In genomic region chr17:81115219-81115618, GRCh38 we compare ENCODE assay signal across 22 cellular contexts. TPM values are rescaled to one million over a fixed set of nuclear protein-coding genes. Genes with fewer than 3 reads are reported as not detected.
DNase-seq lines count a peak whose midpoint lies in the region; ATAC-seq, FAIRE-seq and TF ChIP-seq lines count a peak whose summit lies in the region.
"Had no signal": no experiment of that assay in that cellular context is flagged by ENCODE, and none has a peak within 500 bp of the region (broad histone marks: within the 10 kb centered on the region; RNA-seq: fewer than 3 reads in every experiment).

No MANE protein-coding gene starts in this region.

- FAIRE-seq in HepG2 (lab: Jason Lieb, UNC) (no peak), GM12891 (lab: Jason Lieb, UNC) (no peak)
- FAIRE-seq: H54 had no signal

- H3K79me1 ChIP-seq in neuronal stem cell (ENCODE audit: low read depth, low read length), result no peaks in the 10 kb centered on the region

- H4K91ac ChIP-seq in neuronal stem cell (ENCODE audit: low read depth, low read length, poor library complexity), result no peak overlapping the region

- H3K4me1 ChIP-seq in HepG2 (ENCODE audit: insufficient read depth, low read length), result peaks cover 7% of the 10 kb centered on the region; the same call in 1 of the 2 replicates
- peaks cover 0 to 23% (median 8%) of the 10 kb centered on the region in 4 donors for H3K4me1 ChIP-seq in right lobe of liver
- H3K4me1 ChIP-seq in neuronal stem cell (ENCODE audit: control insufficient read depth in 2 of 2, insufficient read depth in 1 of 2, low read depth in 1 of 2, low read length in 2 of 2), result peaks cover 0 to 5% of the 10 kb centered on the region in 2 donors

- H3K36me3 ChIP-seq in HepG2 (replicated peaks in 1 of 2; ENCODE audit: control insufficient read depth in 1 of 2, insufficient read depth in 2 of 2, low read length in 2 of 2), result peaks cover 0 to 2% of the 10 kb centered on the region in 2 experiments; a peak in 1 of 5 replicates
- H3K36me3 ChIP-seq in right lobe of liver, result peaks cover 0 to 14% (median 5%) of the 10 kb centered on the region in 4 donors
- peaks cover 0 to 16% of the 10 kb centered on the region in 2 donors for H3K36me3 ChIP-seq in neuronal stem cell (replicated peaks in 1 of 2; ENCODE audit: control insufficient read depth in 2 of 2, insufficient read depth in 2 of 2, low read length in 2 of 2)

- no peak overlapping the region for H2BK12ac ChIP-seq in neuronal stem cell (ENCODE audit: low read length)

- H3K18ac ChIP-seq in neuronal stem cell (ENCODE audit: low read length), result peak overlapping the region; percentile 76

- H4K20me1 ChIP-seq in HepG2 (ENCODE audit: insufficient read depth, low read length), result peaks cover 2% of the 10 kb centered on the region; the same call in 1 of the 2 replicates

- in situ Hi-C loops in HepG2 (cut with HindIII; ENCODE audit: extremely low pct_ligation_motif_present, low pct_unique_long_range_greater_than_20kb), result no loop called here

- TF ChIP-seq EP300 in HepG2 (IDR thresholded peaks at IDR 0.05; ENCODE audit: low read depth in 2 of 2, low read length in 2 of 2) (no peak), HepG2 (CRISPR knock-in tag; IDR thresholded peaks at IDR 0.05; ENCODE audit: borderline replicate concordance) (no peak)

- TF ChIP-seq CTCF in HepG2 (CRISPR knock-in tag; IDR thresholded peaks at IDR 0.05) (no peak), right lobe of liver (IDR thresholded peaks at IDR 0.05) (no peak)

- no peak overlapping the region for H3K4ac ChIP-seq in neuronal stem cell (ENCODE audit: low read length)

- H3K27me3 ChIP-seq in HepG2 (ENCODE audit: control insufficient read depth in 1 of 2, insufficient read depth in 2 of 2, low read length in 2 of 2) (no peaks in the 10 kb centered on the region), right lobe of liver (no peaks in the 10 kb centered on the region), neuronal stem cell (ENCODE audit: control insufficient read depth in 3 of 3, insufficient read depth in 3 of 3, low read depth in 1 of 3, low read length in 3 of 3) (peaks cover 0 to 2% (median 0%) of the 10 kb centered on the region in 3 experiments)

- H2BK5ac ChIP-seq in neuronal stem cell (ENCODE audit: low read length), result no peak overlapping the region

- ATAC-seq in HepG2, result no peak
- ATAC-seq in right lobe of liver, result no peak
- ATAC-seq in GM18511 (IDR thresholded peaks at IDR 0.05; ENCODE audit: unreplicated experiment), result no peak
- ATAC-seq: CD8-positive, alpha-beta T cell had no signal

- H3K9ac ChIP-seq in HepG2 (ENCODE audit: insufficient read depth, low read depth, low read length) (no peak overlapping the region), neuronal stem cell (ENCODE audit: low read depth, low read length, poor library complexity) (no peak overlapping the region)

- peak overlapping the region; percentile 37 for H2AK5ac ChIP-seq in neuronal stem cell (ENCODE audit: low read depth, low read length)

- no peak overlapping the region for H2AFZ ChIP-seq in HepG2 (ENCODE audit: low read length)
- H2AFZ ChIP-seq in neuronal stem cell (ENCODE audit: low read length), result no peak overlapping the region

- peak overlapping the region; percentile 89 for H3K23ac ChIP-seq in neuronal stem cell (ENCODE audit: low read depth, low read length, poor library complexity)

- H3K4me2 ChIP-seq in HepG2 (ENCODE audit: low read depth, low read length), result no peak overlapping the region
- H3K4me2 ChIP-seq in neuronal stem cell (ENCODE audit: insufficient read depth, low read length, poor library complexity, severe bottlenecking), result no peak overlapping the region

- H3K79me2 ChIP-seq in HepG2 (ENCODE audit: insufficient read depth, low read length), result no peaks in the 10 kb centered on the region

- 91% methylated on average over 5 of the region's 11 CpGs for WGBS in HepG2 (ENCODE audit: low lambda C conversion rate)
- 80% methylated on average over 1 of the region's 11 CpGs for WGBS in right lobe of liver (ENCODE audit: insufficient coverage, low coverage, low lambda C conversion rate, missing lambda C conversion rate)
- WGBS in neuronal stem cell (ENCODE audit: extremely low coverage in 2 of 2, insufficient read length in 2 of 2, insufficient replicate concordance in 1 of 2), 2 donors, result no CpG with 5 or more reads among the region's 11 CpGs

- no peak overlapping the region for H4K8ac ChIP-seq in neuronal stem cell (ENCODE audit: low read depth, low read length)

- BruUV-seq in HepG2 (replicated peaks; lab: Mats Ljungman, UMichigan), result no TSS peak

- H3K27ac ChIP-seq in HepG2 (ENCODE audit: extremely low read length, insufficient read depth, low read length) (no peak overlapping the region), right lobe of liver (no peak overlapping the region), cingulate gyrus (ENCODE audit: low read depth, low read length) (peak overlapping the region; percentile 39), neuronal stem cell (replicated peaks; ENCODE audit: low read length) (no peak overlapping the region)
- H3K27ac ChIP-seq: 22Rv1 had no signal

- H3K4me3 ChIP-seq in HepG2 (replicated peaks in 1 of 3; ENCODE audit: insufficient read depth in 1 of 3, low read depth in 2 of 3, low read length in 3 of 3) (no peak overlapping the region), right lobe of liver (no peak overlapping the region), neuronal stem cell (ENCODE audit: low read length in 2 of 2) (no peak overlapping the region)

- TF ChIP-seq POLR2A in HepG2 (IDR thresholded peaks at IDR 0.05; ENCODE audit: insufficient read depth in 1 of 2, low read depth in 2 of 2, low read length in 2 of 2) (no peak), right lobe of liver (IDR thresholded peaks at IDR 0.05) (no peak), GM12891 (IDR thresholded peaks at IDR 0.05; ENCODE audit: low read depth, low read length) (no peak)

- no peak overlapping the region for H3K14ac ChIP-seq in neuronal stem cell (ENCODE audit: low read length)

- POLR2A ChIA-PET in HepG2 (lab: Yijun Ruan, JAX), result interaction anchor here (1.1 kb wide), 1 partner anchor 79 kb away, joined by 6 read pairs; no protein-coding TSS in a partner anchor

- TF ChIP-seq RAD21 in HepG2 (CRISPR knock-in tag; IDR thresholded peaks at IDR 0.05), result no peak

- H3K9me3 ChIP-seq in HepG2 (ENCODE audit: low read length), result no peaks in the 10 kb centered on the region
- no peaks in the 10 kb centered on the region for H3K9me3 ChIP-seq in right lobe of liver
- H3K9me3 ChIP-seq in neuronal stem cell (replicated peaks in 1 of 2; ENCODE audit: control insufficient read depth in 2 of 2, insufficient read depth in 1 of 2, low read depth in 1 of 2, low read length in 2 of 2), result no peaks in the 10 kb centered on the region

- no peak overlapping the region for H2BK120ac ChIP-seq in neuronal stem cell (ENCODE audit: low read depth, low read length)

- CTCF ChIA-PET in HepG2 (lab: Yijun Ruan, JAX; ENCODE audit: low intra/inter-chr PET ratio, low total read pairs), result no interaction called here

- H2BK15ac ChIP-seq in neuronal stem cell (ENCODE audit: low read length), result no peak overlapping the region

- DNase-seq in HepG2 (ENCODE audit: low spot score), result no peak
- DNase-seq in right lobe of liver, result no peak
- DNase-seq in neuronal stem cell (ENCODE audit: low spot score), result no peak
- DNase-seq in DMS79 treated with DMSO at 0.1 percent for 48 hours (lab: John Stamatoyannopoulos, UW), result no peak
- DNase-seq in NCI-H1092 (lab: John Stamatoyannopoulos, UW), result no peak
- DNase-seq in GM12891 (ENCODE audit: insufficient read length, low spot score), result no peak
- DNase-seq: ACHN; Calu3; CD8-positive, alpha-beta T cell; GDM1; KBM-7; MM.1S; NCI-H1048; NCI-H1436; NCI-H187 treated with DMSO at 0.1 percent for 48 hours; NCI-H510A; NCI-H774; NK-92 treated with Interleukin-12 subunit alpha and Interleukin-12 subunit beta, amount 100 ng/mL, for 24 hours had no signal

- intact Hi-C loops in HepG2 (cut with micrococcal nuclease; ENCODE audit: unreplicated experiment), result no loop called here
- intact Hi-C loops in right lobe of liver (cut with DNase I), result no loop called here

RNA-seq across cellular contexts. Expression of gene PVALEF, which starts 50.1 kb away (rescaled TPM):
- total RNA-seq in HepG2 (2016; rRNA removed; fragmentation: Illumina TruSeq; extraction: Trizol) (0.18 TPM in 1 of 2 replicates, not detected in the other), right lobe of liver (not detected)
- total RNA-seq in HepG2 (2016; cell fraction: cytosol; rRNA removed; fragmentation: Illumina TruSeq; extraction: Trizol; ENCODE audit: low read depth), result 0.40 and 0.53 TPM in 2 replicates
- total RNA-seq in HepG2 (2016; cell fraction: insoluble cytoplasmic fraction; rRNA removed; fragmentation: Illumina TruSeq; extraction: Trizol), result 0.13 and 0.22 TPM in 2 replicates
- 0.25 and 0.28 TPM in 2 replicates for total RNA-seq in HepG2 (2016; cell fraction: membrane; rRNA removed; fragmentation: Illumina TruSeq; extraction: Trizol)
- 0.28 TPM in 1 of 2 replicates, not detected in the other for total RNA-seq in HepG2 (2016; cell fraction: nucleus; rRNA removed; fragmentation: Illumina TruSeq; extraction: Trizol)
- polyA plus RNA-seq in HepG2 (2011; rRNA removed), result 0.18 and 0.24 TPM in 2 replicates
- polyA plus RNA-seq in HepG2 (2011; cell fraction: cytosol; rRNA removed), result 0.11 TPM in 1 of 2 replicates, not detected in the other
- polyA plus RNA-seq in HepG2 (2011; cell fraction: nucleus; rRNA removed), result 0.21 and 0.42 TPM in 2 replicates
- not detected in 2 replicates for polyA plus RNA-seq in HepG2 (2012)
- polyA plus RNA-seq in HepG2 (2016; cell fraction: cytosol; fragmentation: Illumina TruSeq; extraction: Trizol; ENCODE audit: low read depth), result 0.29 and 0.34 TPM in 2 replicates
- 0.39 and 0.44 TPM in 2 replicates for polyA plus RNA-seq in HepG2 (2016; cell fraction: insoluble cytoplasmic fraction; fragmentation: Illumina TruSeq; extraction: Trizol; ENCODE audit: low read depth)
- 0.14 and 0.19 TPM in 2 replicates for polyA plus RNA-seq in HepG2 (2016; cell fraction: membrane; fragmentation: Illumina TruSeq; extraction: Trizol; ENCODE audit: low read depth)
- 0.36 TPM in 1 of 2 replicates, not detected in the other for polyA plus RNA-seq in HepG2 (2016; cell fraction: nucleus; fragmentation: Illumina TruSeq; extraction: Trizol; ENCODE audit: insufficient read depth, low read depth)
- 0.09 and 0.18 TPM in 2 replicates for polyA minus RNA-seq in HepG2 (2011; rRNA and poly(A)+ RNA removed; ENCODE audit: low replicate concordance)
- not detected in 2 replicates for polyA minus RNA-seq in HepG2 (2011; cell fraction: cytosol; rRNA and poly(A)+ RNA removed)
- polyA minus RNA-seq in HepG2 (2011; cell fraction: nucleus; rRNA and poly(A)+ RNA removed), result not detected in 2 replicates
- polyA plus RNA-seq in neuronal stem cell (2013, experiment 1 of 2), result 0.06 TPM
- polyA plus RNA-seq in neuronal stem cell (2013, experiment 2 of 2), result 0.04 TPM
- polyA plus RNA-seq in GM12891 (2012; ENCODE audit: low read depth, missing spikeins), result not detected
- total RNA-seq: Calu3; CD8-positive, alpha-beta T cell had no signal

RNA-seq across cellular contexts. Expression of gene AATK, which starts 50.8 kb away (rescaled TPM):
- total RNA-seq in HepG2 (2016; rRNA removed; fragmentation: Illumina TruSeq; extraction: Trizol) (6.1 and 8.4 TPM in 2 replicates), right lobe of liver (1 to 10 TPM in 2 of 6 experiments, under 1 TPM in 4; 0.31 to 1.2 (median 0.86) TPM)
- 1.5 and 2.0 TPM in 2 replicates for total RNA-seq in HepG2 (2016; cell fraction: cytosol; rRNA removed; fragmentation: Illumina TruSeq; extraction: Trizol; ENCODE audit: low read depth)
- total RNA-seq in HepG2 (2016; cell fraction: insoluble cytoplasmic fraction; rRNA removed; fragmentation: Illumina TruSeq; extraction: Trizol), result 5.3 and 9.5 TPM in 2 replicates
- 2.9 and 3.0 TPM in 2 replicates for total RNA-seq in HepG2 (2016; cell fraction: membrane; rRNA removed; fragmentation: Illumina TruSeq; extraction: Trizol)
- total RNA-seq in HepG2 (2016; cell fraction: nucleus; rRNA removed; fragmentation: Illumina TruSeq; extraction: Trizol), result 9.7 and 12.6 TPM in 2 replicates
- polyA plus RNA-seq in HepG2 (2011; rRNA removed), result 2.9 and 5.2 TPM in 2 replicates
- 2.9 and 4.3 TPM in 2 replicates for polyA plus RNA-seq in HepG2 (2011; cell fraction: cytosol; rRNA removed)
- polyA plus RNA-seq in HepG2 (2011; cell fraction: nucleus; rRNA removed), result 15.0 and 16.5 TPM in 2 replicates
- polyA plus RNA-seq in HepG2 (2012), result 4.4 and 8.0 TPM in 2 replicates
- 0.54 and 0.65 TPM in 2 replicates for polyA plus RNA-seq in HepG2 (2016; cell fraction: cytosol; fragmentation: Illumina TruSeq; extraction: Trizol; ENCODE audit: low read depth)
- polyA plus RNA-seq in HepG2 (2016; cell fraction: insoluble cytoplasmic fraction; fragmentation: Illumina TruSeq; extraction: Trizol; ENCODE audit: low read depth), result 5.7 and 6.0 TPM in 2 replicates
- 1.1 and 1.8 TPM in 2 replicates for polyA plus RNA-seq in HepG2 (2016; cell fraction: membrane; fragmentation: Illumina TruSeq; extraction: Trizol; ENCODE audit: low read depth)
- polyA plus RNA-seq in HepG2 (2016; cell fraction: nucleus; fragmentation: Illumina TruSeq; extraction: Trizol; ENCODE audit: insufficient read depth, low read depth), result 14.7 and 18.3 TPM in 2 replicates
- polyA minus RNA-seq in HepG2 (2011; rRNA and poly(A)+ RNA removed; ENCODE audit: low replicate concordance), result 20.3 and 42.0 TPM in 2 replicates
- 7.4 and 11.0 TPM in 2 replicates for polyA minus RNA-seq in HepG2 (2011; cell fraction: cytosol; rRNA and poly(A)+ RNA removed)
- polyA minus RNA-seq in HepG2 (2011; cell fraction: nucleus; rRNA and poly(A)+ RNA removed), result 3.6 and 4.6 TPM in 2 replicates
- polyA plus RNA-seq in neuronal stem cell (2013, experiment 1 of 2), result 5.6 TPM
- 5.4 TPM for polyA plus RNA-seq in neuronal stem cell (2013, experiment 2 of 2)
- 0.13 TPM for polyA plus RNA-seq in GM12891 (2012; ENCODE audit: low read depth, missing spikeins)
- total RNA-seq: Calu3 had no signal
